14 cellular contexts compared by ENCODE assay signal in genomic region chr5:91367374-91367773, GRCh38.
"Had no signal": no experiment of that assay in that cellular context is flagged by ENCODE, and none has a peak within 500 bp of the region (broad histone marks: within the 10 kb centered on the region; RNA-seq: fewer than 3 reads in every experiment).

No MANE protein-coding gene starts in this region.

- H3K4me1 ChIP-seq: prostate gland had no signal

- H3K4me3 ChIP-seq: gastrocnemius medialis, prostate gland, spleen, tibial nerve had no signal

- H3K27me3 ChIP-seq: gastrocnemius medialis, spleen, tibial nerve had no signal

- H3K4me1 Mint-ChIP-seq: stimulated activated memory B cell treated with anti-CD40 and anti-IgM and Interleukin-4, amounts not matched to agents 10 μg/mL and 1 μg/mL and 100 μg/mL, for 72 hours had no signal

- H3K27me3 Mint-ChIP-seq: stimulated activated memory B cell treated with anti-CD40 and anti-IgM and Interleukin-4, amounts not matched to agents 10 μg/mL and 1 μg/mL and 100 μg/mL, for 72 hours had no signal

- H3K27ac ChIP-seq: prostate gland, spleen had no signal

- H3K4me3 Mint-ChIP-seq: stimulated activated memory B cell treated with anti-CD40 and anti-IgM and Interleukin-4, amounts not matched to agents 10 μg/mL and 1 μg/mL and 100 μg/mL, for 72 hours had no signal

- FAIRE-seq: astrocyte, colon had no signal

- H3K9me3 Mint-ChIP-seq: stimulated activated memory B cell treated with anti-CD40 and anti-IgM and Interleukin-4, amounts not matched to agents 10 μg/mL and 1 μg/mL and 100 μg/mL, for 72 hours had no signal

- DNase-seq: activated CD4-positive, alpha-beta T cell treated with anti-CD3 and anti-CD28 coated beads, Interleukin-2, amount 50 U/mL, for 4 hours; activated CD4-positive, CD25-positive, alpha-beta regulatory T cell treated with anti-CD3 and anti-CD28 coated beads, Interleukin-2, amount 50 U/mL, for 72 hours; activated gamma-delta T cell; activated T-cell treated with anti-CD3 and anti-CD28 coated beads, Interleukin-2, amount 50 U/mL, for 48 hours; gastrocnemius medialis; nucleus accumbens; spleen; stimulated activated CD4-positive, alpha-beta T cell treated with anti-CD3 and anti-CD28 coated beads, Interleukin-1b, Interleukin-23, amount 100 ng/mL, for 48 hours had no signal

- H3K27ac Mint-ChIP-seq: stimulated activated memory B cell treated with anti-CD40 and anti-IgM and Interleukin-4, amounts not matched to agents 10 μg/mL and 1 μg/mL and 100 μg/mL, for 72 hours had no signal

- H3K9me3 ChIP-seq: gastrocnemius medialis, prostate gland, spleen, tibial nerve had no signal

- ATAC-seq: gastrocnemius medialis; sciatic nerve; stimulated activated memory B cell treated with anti-CD40 and anti-IgM and Interleukin-4, amounts not matched to agents 10 μg/mL and 1 μg/mL and 100 μg/mL, for 72 hours had no signal
